In the genomic region with DNA sequence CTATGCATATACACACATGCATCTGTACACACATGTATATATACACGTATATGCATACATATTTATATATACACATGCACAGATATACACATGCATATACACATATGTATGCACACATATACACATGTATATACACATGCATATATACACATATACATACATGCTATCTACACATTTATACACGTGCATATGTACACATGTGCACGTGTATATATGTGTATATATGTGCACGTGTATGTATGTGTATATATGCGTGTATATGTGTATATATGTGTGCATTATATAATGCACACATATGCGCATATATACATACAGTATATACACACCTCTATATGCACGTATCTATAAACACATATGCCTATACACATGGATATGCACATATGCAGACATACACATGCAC, we compare ENCODE assay signal across 39 cellular contexts.
"Had no signal": no experiment of that assay in that cellular context is flagged by ENCODE, and none has a peak within 500 bp of the region (broad histone marks: within the 10 kb centered on the region; RNA-seq: fewer than 3 reads in every experiment).

No MANE protein-coding gene starts in this region.

- H3K4me1 ChIP-seq: adrenal gland, ascending aorta, body of pancreas, breast epithelium had no signal

- DNase-seq: activated effector memory CD4-positive, alpha-beta T cell treated with anti-CD3 and anti-CD28 coated beads, Interleukin-2, amount 50 U/mL, for 16 hours; activated effector memory CD4-positive, alpha-beta T cell treated with Interleukin-2 at 50 U/mL for 16 hours; activated gamma-delta T cell; activated gamma-delta T cell treated with Interleukin-2 at 50 U/mL for 16 hours; activated naive CD4-positive, alpha-beta T cell; activated naive CD4-positive, alpha-beta T cell treated with anti-CD3 and anti-CD28 coated beads for 36 hours; activated naive CD4-positive, alpha-beta T cell treated with anti-CD3 and anti-CD28 coated beads, Interleukin-2, amount 10 ng/mL, durations not matched to agents 7 days and 5 days; activated naive CD4-positive, alpha-beta T cell treated with anti-CD3 and anti-CD28 coated beads, Interleukin-2, amount 50 U/mL, for 16 hours; activated naive CD4-positive, alpha-beta T cell treated with Interleukin-2 at 50 U/mL for 16 hours; activated naive CD8-positive, alpha-beta T cell treated with anti-CD3 and anti-CD28 coated beads for 36 hours; activated naive CD8-positive, alpha-beta T cell treated with anti-CD3 and anti-CD28 coated beads, Interleukin-2, amount 10 ng/mL, durations not matched to agents 7 days and 5 days; activated naive CD8-positive, alpha-beta T cell treated with anti-CD3 and anti-CD28 coated beads, Interleukin-2, amount 50 U/mL, for 24 hours; activated T-cell treated with anti-CD3 and anti-CD28 coated beads, Interleukin-2, amount 50 U/mL, for 1 hour; activated T-cell treated with anti-CD3 and anti-CD28 coated beads, Interleukin-2, amount 50 U/mL, for 24 hours; activated T-cell treated with anti-CD3 and anti-CD28 coated beads, Interleukin-2, amount 50 U/mL, for 4 hours; activated T-cell treated with anti-CD3 and anti-CD28 coated beads, Interleukin-2, amount 50 U/mL, for 48 hours; activated T-cell treated with anti-CD3 and anti-CD28 coated beads, Interleukin-2, amount 50 U/mL, for 72 hours; adrenal gland; amniotic stem cell; amygdala; anterior cingulate cortex; aorta; body of pancreas; brain microvascular endothelial cell; caudate nucleus; central memory CD4-positive, alpha-beta T cell; cerebellar nuclear complex had no signal

- H3K9me3 Mint-ChIP-seq: activated naive CD4-positive, alpha-beta T cell treated with anti-CD3 and anti-CD28 coated beads for 36 hours; activated naive CD4-positive, alpha-beta T cell treated with anti-CD3 and anti-CD28 coated beads, Interleukin-2, amount 10 ng/mL, durations not matched to agents 7 days and 5 days; activated naive CD4-positive, alpha-beta T cell treated with anti-CD3 and anti-CD28 coated beads, Interleukin-2, amount 50 U/mL, for 24 hours; activated naive CD4-positive, alpha-beta T cell treated with anti-CD3 and anti-CD28 coated beads, Interleukin-2, amount 50 U/mL, for 72 hours; activated naive CD8-positive, alpha-beta T cell treated with anti-CD3 and anti-CD28 coated beads for 36 hours; activated naive CD8-positive, alpha-beta T cell treated with anti-CD3 and anti-CD28 coated beads, Interleukin-2, amount 10 ng/mL, durations not matched to agents 7 days and 5 days; activated naive CD8-positive, alpha-beta T cell treated with anti-CD3 and anti-CD28 coated beads, Interleukin-2, amount 50 U/mL, for 24 hours; activated T-cell treated with anti-CD3 and anti-CD28 coated beads, Interleukin-2, amount 50 U/mL, for 24 hours; activated T-cell treated with anti-CD3 and anti-CD28 coated beads, Interleukin-2, amount 50 U/mL, for 4 hours; activated T-cell treated with anti-CD3 and anti-CD28 coated beads, Interleukin-2, amount 50 U/mL, for 72 hours; activated T-helper 1 cell treated with anti-CD3 and anti-CD28 coated beads, Interleukin-12 subunit alpha, Interleukin-12 subunit beta, Interleukin-2, Interleukin-4 antibody, amounts not matched to agents 30 ng/mL and 10 ng/mL and 1 ng/mL, durations not matched to agents 14 hours and 24 hours and 36 hours; activated T-helper 17 cell treated with anti-CD3 and anti-CD28 coated beads, Interleukin-2, amount 50 U/mL, for 72 hours; activated T-helper 2 cell treated with anti-CD3 and anti-CD28 coated beads, Interferon-gamma antibody, Interleukin-2, Interleukin-4, amounts not matched to agents 10 μg/mL and 5 μg/mL and 100 μg/mL, durations not matched to agents 14 hours and 24 hours and 36 hours; central memory CD8-positive, alpha-beta T cell had no signal

- H3K4me3 Mint-ChIP-seq: activated naive CD4-positive, alpha-beta T cell treated with anti-CD3 and anti-CD28 coated beads for 36 hours; activated naive CD4-positive, alpha-beta T cell treated with anti-CD3 and anti-CD28 coated beads, Interleukin-2, amount 10 ng/mL, durations not matched to agents 7 days and 5 days; activated naive CD4-positive, alpha-beta T cell treated with anti-CD3 and anti-CD28 coated beads, Interleukin-2, amount 50 U/mL, for 24 hours; activated naive CD8-positive, alpha-beta T cell; activated naive CD8-positive, alpha-beta T cell treated with anti-CD3 and anti-CD28 coated beads for 36 hours; activated naive CD8-positive, alpha-beta T cell treated with anti-CD3 and anti-CD28 coated beads, Interleukin-2, amount 10 ng/mL, durations not matched to agents 7 days and 5 days; activated naive CD8-positive, alpha-beta T cell treated with anti-CD3 and anti-CD28 coated beads, Interleukin-2, amount 50 U/mL, for 24 hours; activated T-cell treated with anti-CD3 and anti-CD28 coated beads, Interleukin-2, amount 50 U/mL, for 24 hours; activated T-cell treated with anti-CD3 and anti-CD28 coated beads, Interleukin-2, amount 50 U/mL, for 4 hours; activated T-cell treated with anti-CD3 and anti-CD28 coated beads, Interleukin-2, amount 50 U/mL, for 72 hours; activated T-helper 1 cell treated with anti-CD3 and anti-CD28 coated beads, Interleukin-12 subunit alpha, Interleukin-12 subunit beta, Interleukin-2, Interleukin-4 antibody, amounts not matched to agents 30 ng/mL and 10 ng/mL and 1 ng/mL, durations not matched to agents 14 hours and 24 hours and 36 hours; activated T-helper 17 cell treated with anti-CD3 and anti-CD28 coated beads, Interleukin-2, amount 50 U/mL, for 72 hours; brain; central memory CD8-positive, alpha-beta T cell had no signal

- H3K27ac Mint-ChIP-seq: activated naive CD4-positive, alpha-beta T cell treated with anti-CD3 and anti-CD28 coated beads for 36 hours; activated naive CD4-positive, alpha-beta T cell treated with anti-CD3 and anti-CD28 coated beads, Interleukin-2, amount 10 ng/mL, durations not matched to agents 7 days and 5 days; activated naive CD4-positive, alpha-beta T cell treated with anti-CD3 and anti-CD28 coated beads, Interleukin-2, amount 50 U/mL, for 24 hours; activated naive CD8-positive, alpha-beta T cell; activated naive CD8-positive, alpha-beta T cell treated with anti-CD3 and anti-CD28 coated beads for 36 hours; activated naive CD8-positive, alpha-beta T cell treated with anti-CD3 and anti-CD28 coated beads, Interleukin-2, amount 10 ng/mL, durations not matched to agents 7 days and 5 days; activated naive CD8-positive, alpha-beta T cell treated with anti-CD3 and anti-CD28 coated beads, Interleukin-2, amount 50 U/mL, for 24 hours; activated T-cell treated with anti-CD3 and anti-CD28 coated beads, Interleukin-2, amount 50 U/mL, for 24 hours; activated T-cell treated with anti-CD3 and anti-CD28 coated beads, Interleukin-2, amount 50 U/mL, for 72 hours; activated T-helper 1 cell treated with anti-CD3 and anti-CD28 coated beads, Interleukin-12 subunit alpha, Interleukin-12 subunit beta, Interleukin-2, Interleukin-4 antibody, amounts not matched to agents 30 ng/mL and 10 ng/mL and 1 ng/mL, durations not matched to agents 14 hours and 24 hours and 36 hours; activated T-helper 17 cell treated with anti-CD3 and anti-CD28 coated beads, Interleukin-2, amount 50 U/mL, for 72 hours; activated T-helper 2 cell treated with anti-CD3 and anti-CD28 coated beads, Interferon-gamma antibody, Interleukin-2, Interleukin-4, amounts not matched to agents 10 μg/mL and 5 μg/mL and 100 μg/mL, durations not matched to agents 14 hours and 24 hours and 36 hours had no signal

- H3K9me3 ChIP-seq: adrenal gland, ascending aorta, body of pancreas, breast epithelium had no signal

- FAIRE-seq: bronchial epithelial cell had no signal

- H3K4me3 ChIP-seq: adrenal gland, ascending aorta, body of pancreas, breast epithelium, cardiac muscle cell had no signal

- H3K36me3 Mint-ChIP-seq: activated naive CD4-positive, alpha-beta T cell treated with anti-CD3 and anti-CD28 coated beads, Interleukin-2, amount 10 ng/mL, durations not matched to agents 7 days and 5 days; activated naive CD4-positive, alpha-beta T cell treated with anti-CD3 and anti-CD28 coated beads, Interleukin-2, amount 50 U/mL, for 24 hours; activated naive CD4-positive, alpha-beta T cell treated with anti-CD3 and anti-CD28 coated beads, Interleukin-2, amount 50 U/mL, for 72 hours; activated naive CD8-positive, alpha-beta T cell; activated naive CD8-positive, alpha-beta T cell treated with anti-CD3 and anti-CD28 coated beads for 36 hours; activated naive CD8-positive, alpha-beta T cell treated with anti-CD3 and anti-CD28 coated beads, Interleukin-2, amount 10 ng/mL, durations not matched to agents 7 days and 5 days had no signal

- H3K27me3 Mint-ChIP-seq: brain had no signal

- H3K27ac ChIP-seq: adrenal gland, ascending aorta, body of pancreas, brain microvascular endothelial cell, breast epithelium, cardiac muscle cell had no signal

- H3K27me3 ChIP-seq: adrenal gland, ascending aorta, body of pancreas, brain microvascular endothelial cell, breast epithelium had no signal

- H3K4me1 Mint-ChIP-seq: activated naive CD4-positive, alpha-beta T cell treated with anti-CD3 and anti-CD28 coated beads, Interleukin-2, amount 10 ng/mL, durations not matched to agents 7 days and 5 days; activated naive CD4-positive, alpha-beta T cell treated with anti-CD3 and anti-CD28 coated beads, Interleukin-2, amount 50 U/mL, for 24 hours; activated naive CD8-positive, alpha-beta T cell treated with anti-CD3 and anti-CD28 coated beads for 36 hours; activated naive CD8-positive, alpha-beta T cell treated with anti-CD3 and anti-CD28 coated beads, Interleukin-2, amount 10 ng/mL, durations not matched to agents 7 days and 5 days; activated naive CD8-positive, alpha-beta T cell treated with anti-CD3 and anti-CD28 coated beads, Interleukin-2, amount 50 U/mL, for 24 hours; activated T-helper 17 cell treated with anti-CD3 and anti-CD28 coated beads, Interleukin-2, amount 50 U/mL, for 72 hours; central memory CD8-positive, alpha-beta T cell had no signal

- H3K36me3 ChIP-seq: adrenal gland, ascending aorta, brain microvascular endothelial cell, breast epithelium, cardiac muscle cell had no signal

- ATAC-seq: activated naive CD4-positive, alpha-beta T cell treated with anti-CD3 and anti-CD28 coated beads, Interleukin-2, amount 50 U/mL, for 72 hours; activated naive CD8-positive, alpha-beta T cell treated with anti-CD3 and anti-CD28 coated beads, Interleukin-2, amount 50 U/mL, for 24 hours; activated T-cell treated with anti-CD3 and anti-CD28 coated beads, Interleukin-2, amount 50 U/mL, for 4 hours; activated T-cell treated with anti-CD3 and anti-CD28 coated beads, Interleukin-2, amount 50 U/mL, for 72 hours; activated T-helper 17 cell treated with anti-CD3 and anti-CD28 coated beads, Interleukin-2, amount 50 U/mL, for 72 hours; body of pancreas had no signal
